Comparison of ENCODE assay signal across 8 cellular contexts in genomic region chr10:96374985-96375830, GRCh38. TPM values are rescaled to one million over a fixed set of nuclear protein-coding genes. Genes with fewer than 3 reads are reported as not detected.
A peak's percentile ranks its signal among the peaks of the same experiment; 100 is the strongest.
DNase-seq lines count a peak whose midpoint lies in the region; ATAC-seq, FAIRE-seq and TF ChIP-seq lines count a peak whose summit lies in the region.

No MANE protein-coding gene starts in this region.

- no peaks in the 10 kb centered on the region for H4K20me1 ChIP-seq in OCI-LY1 (ENCODE audit: insufficient read depth, low read length)

- no peaks in the 10 kb centered on the region for H3K36me3 Mint-ChIP-seq in CD8-positive, alpha-beta memory T cell

- CTCF ChIA-PET in CD8-positive, alpha-beta memory T cell (lab: Charles Lee): interaction anchor here (1.3 to 2.4 kb wide), 4 partner anchors 11 to 52 kb away, joined by 3 to 14 read pairs (median 6); no protein-coding TSS in a partner anchor

- peak; percentile 42 to 70 (median 50) for DNase-seq in CD8-positive, alpha-beta memory T cell
- peak; percentile 95 for DNase-seq in HTR-8/SVneo (ENCODE audit: insufficient read length, low spot score)
- DNase-seq in activated T-cell treated with anti-CD3 and anti-CD28 coated beads for 24 hours (ENCODE audit: low read depth): peak; percentile 75
- peak; percentile 53 for DNase-seq in epithelial cell of proximal tubule (ENCODE audit: low read depth)
- peak; percentile 31 to 32 for DNase-seq in stimulated activated CD8-positive, alpha-beta memory T cell treated with anti-CD3 and anti-CD28 coated beads, Interleukin-4, amount 100 ng/mL, for 4 hours (ENCODE audit: low read depth in 2 of 2, low spot score in 1 of 2)

- no peaks in the 10 kb centered on the region for H3K4me1 ChIP-seq in CD8-positive, alpha-beta memory T cell (ENCODE audit: insufficient read depth, low read length)
- H3K4me1 ChIP-seq in OCI-LY1 (ENCODE audit: insufficient read depth, low read length, severe bottlenecking): peaks cover 5% of the 10 kb centered on the region
- peaks cover 6 to 7% of the 10 kb centered on the region in 2 donors for H3K4me1 ChIP-seq in mucosa of rectum (ENCODE audit: control insufficient read depth in 2 of 2, insufficient read depth in 2 of 2, low read length in 2 of 2)

- no peaks in the 10 kb centered on the region for H3K27me3 ChIP-seq in CD8-positive, alpha-beta memory T cell (ENCODE audit: insufficient read depth, low read length, poor library complexity, severe bottlenecking)
- H3K27me3 ChIP-seq in OCI-LY1 (ENCODE audit: insufficient read depth, low read length) (no peaks in the 10 kb centered on the region), mucosa of rectum (ENCODE audit: control insufficient read depth in 2 of 2, insufficient read depth in 2 of 2, low read length in 2 of 2) (no peaks in the 10 kb centered on the region)

- H3K79me2 ChIP-seq in OCI-LY1 (ENCODE audit: insufficient read depth, low read length): no peaks in the 10 kb centered on the region

- FAIRE-seq in HTR-8/SVneo (lab: Jason Lieb, UNC): peak; percentile 83

- H3K4me2 ChIP-seq in OCI-LY1 (ENCODE audit: low read length): peak overlapping the region; percentile 80

- H3K9ac ChIP-seq in OCI-LY1 (ENCODE audit: low read length): peak overlapping the region; percentile 52; the same call in 1 of the 2 replicates
- H3K9ac ChIP-seq in mucosa of rectum (ENCODE audit: low read depth in 1 of 2, low read length in 2 of 2): peak overlapping the region in 1 of 2 donors; percentile 46

- no peaks in the 10 kb centered on the region for H3K9me2 ChIP-seq in OCI-LY1 (ENCODE audit: low read depth, low read length)

- H3K27ac ChIP-seq in CD8-positive, alpha-beta memory T cell (ENCODE audit: low read depth, low read length): no peak overlapping the region
- H3K27ac ChIP-seq in OCI-LY1 (ENCODE audit: low read depth, low read length, poor library complexity, severe bottlenecking) (no peak overlapping the region), mucosa of rectum (ENCODE audit: low read depth in 2 of 2, low read length in 2 of 2) (no peak overlapping the region)

- peak overlapping the region; percentile 63 to 89 (median 78) for H3K4me3 Mint-ChIP-seq in CD8-positive, alpha-beta memory T cell

- H3K27me3 Mint-ChIP-seq in CD8-positive, alpha-beta memory T cell: peaks cover 8 to 41% of the 10 kb centered on the region in 2 donors

- peak; percentile 80 for ATAC-seq in GM19463 (IDR thresholded peaks at IDR 0.05; ENCODE audit: unreplicated experiment)

- no peaks in the 10 kb centered on the region for H3F3A ChIP-seq in OCI-LY1 (ENCODE audit: insufficient read depth, low read length)

- TF ChIP-seq CTCF in OCI-LY1 (IDR thresholded peaks at IDR 0.05; ENCODE audit: low read length) (peak; percentile 78), epithelial cell of proximal tubule (conservative IDR thresholded peaks at IDR 0.05; ENCODE audit: low read depth, low read length) (peak; percentile 97)

- no peaks in the 10 kb centered on the region for H3K9me3 Mint-ChIP-seq in CD8-positive, alpha-beta memory T cell

- no peak overlapping the region for H2AFZ ChIP-seq in OCI-LY1 (ENCODE audit: low read length)

- POLR2A ChIA-PET in CD8-positive, alpha-beta memory T cell (lab: Charles Lee): no interaction called here

- peaks cover 5 to 17% (median 10%) of the 10 kb centered on the region in 3 donors for H3K4me1 Mint-ChIP-seq in CD8-positive, alpha-beta memory T cell

- peak overlapping the region; percentile 55 for H3K4me3 ChIP-seq in CD8-positive, alpha-beta memory T cell (ENCODE audit: low read length)
- H3K4me3 ChIP-seq in OCI-LY1 (ENCODE audit: low read depth, low read length, poor library complexity, severe bottlenecking) (peak overlapping the region; percentile 57), epithelial cell of proximal tubule (ENCODE audit: low read depth, low read length) (peak overlapping the region; percentile 59), mucosa of rectum (ENCODE audit: low read length in 2 of 2) (peak overlapping the region; percentile 66 to 75)

- H3K27ac Mint-ChIP-seq in CD8-positive, alpha-beta memory T cell: peak overlapping the region in 2 of 8 donors; percentile 29 to 72

- H3K9me3 ChIP-seq in CD8-positive, alpha-beta memory T cell (ENCODE audit: low read length): no peaks in the 10 kb centered on the region
- H3K9me3 ChIP-seq in OCI-LY1 (ENCODE audit: low read length) (no peaks in the 10 kb centered on the region), mucosa of rectum (ENCODE audit: control insufficient read depth in 2 of 2, low read length in 2 of 2) (no peaks in the 10 kb centered on the region)

- no peaks in the 10 kb centered on the region for H3K36me3 ChIP-seq in CD8-positive, alpha-beta memory T cell (ENCODE audit: insufficient read depth, low read length)
- no peaks in the 10 kb centered on the region for H3K36me3 ChIP-seq in OCI-LY1 (ENCODE audit: insufficient read depth, low read length)
- H3K36me3 ChIP-seq in mucosa of rectum (ENCODE audit: control insufficient read depth in 2 of 2, insufficient read depth in 2 of 2, low read length in 2 of 2): no peaks in the 10 kb centered on the region

RNA-seq across cellular contexts. Expression of gene OPALIN, which starts 16.4 kb away (rescaled TPM):
- total RNA-seq in CD8-positive, alpha-beta memory T cell: not detected
- polyA plus RNA-seq in CD8-positive, alpha-beta memory T cell: not detected
- not detected in 2 replicates for total RNA-seq in epithelial cell of proximal tubule

Comparison
In these comparisons a context has a peak if more than half of its experiments do, and no peak if none do; other contexts are left out.
1. DNase-seq: peak in every context shown above with its lines; median percentile 95 in HTR-8/SVneo; 75 in activated T-cell treated with anti-CD3 and anti-CD28 coated beads for 24 hours; 53 in epithelial cell of proximal tubule; 50 in CD8-positive, alpha-beta memory T cell; 32 in stimulated activated CD8-positive, alpha-beta memory T cell treated with anti-CD3 and anti-CD28 coated beads, Interleukin-4, amount 100 ng/mL, for 4 hours.